In genomic region chr12:50314629-50315312, GRCh38 we compare ENCODE assay signal across 9 cellular contexts. TPM values are rescaled to one million over a fixed set of nuclear protein-coding genes. Genes with fewer than 3 reads are reported as not detected.
A peak's percentile ranks its signal among the peaks of the same experiment; 100 is the strongest.
DNase-seq lines count a peak whose midpoint lies in the region; ATAC-seq, FAIRE-seq and TF ChIP-seq lines count a peak whose summit lies in the region.
"Had no signal": no experiment of that assay in that cellular context is flagged by ENCODE, and none has a peak within 500 bp of the region (broad histone marks: within the 10 kb centered on the region; RNA-seq: fewer than 3 reads in every experiment).

No MANE protein-coding gene starts in this region.

- CTCF ChIA-PET in A549 (lab: Yijun Ruan, JAX) = interaction anchor here (0.6 to 4.4 kb wide), 60 partner anchors 9 to 347 kb away, joined by 3 to 82 read pairs (median 4); partner anchors contain the start of genes CERS5, COX14, LIMA1 and SMARCD1

- TF ChIP-seq CTCF in A549 (IDR thresholded peaks at IDR 0.05) (peak; percentile 78), GM12875 (IDR thresholded peaks at IDR 0.05; ENCODE audit: borderline replicate concordance, insufficient read depth, low read depth, low read length) (peak; percentile 33; the same call in 1 of the 2 replicates), coronary artery (IDR thresholded peaks at IDR 0.05) (peak; percentile 34)

- TF ChIP-seq EP300 in A549 (IDR thresholded peaks at IDR 0.05) = no peak

- peak; percentile 54 to 61 for DNase-seq in A549 (ENCODE audit: low read depth in 1 of 2, low spot score in 1 of 2)
- peak; percentile 7 for DNase-seq in NCI-H524 treated with DMSO at 0.1 percent for 48 hours (lab: John Stamatoyannopoulos, UW)
- DNase-seq in coronary artery (ENCODE audit: low spot score) = no peak
- DNase-seq in myocyte (ENCODE audit: low read depth) = peak; percentile 64
- no peak for DNase-seq in activated CD4-positive, alpha-beta T cell treated with anti-CD3 and anti-CD28 coated beads, Interleukin-2, amount 50 U/mL, for 1 hour
- no peak for DNase-seq in stimulated activated CD4-positive, alpha-beta T cell treated with anti-CD3 and anti-CD28 coated beads, Interleukin-15, amount 100 ng/mL, for 24 hours

- POLR2A ChIA-PET in A549 (lab: Yijun Ruan, JAX) = interaction anchor here (1.1 kb wide), 2 partner anchors 31 to 229 kb away, joined by 4 to 9 read pairs; partner anchors contain the start of genes LIMA1 and SMARCD1

- TF ChIP-seq RAD21 in A549 (conservative IDR thresholded peaks at IDR 0.05 in 1 of 2, IDR thresholded peaks at IDR 0.05 in 1 of 2) = peak; percentile 88 to 91

- FAIRE-seq in A549 (lab: Jason Lieb, UNC) = no peak
- FAIRE-seq: colon had no signal

- 51% methylated on average over 6 of the region's 7 CpGs for WGBS in A549 (ENCODE audit: missing lambda C conversion rate)

- peak overlapping the region in 1 of 2 experiments; percentile 66; a peak in 4 of 6 replicates for H3K27ac ChIP-seq in A549
- no peak overlapping the region for H3K27ac ChIP-seq in coronary artery

- no peak for TF ChIP-seq POLR2A in A549 (IDR thresholded peaks at IDR 0.05; ENCODE audit: low read length)

- no peak overlapping the region for H3K4me2 ChIP-seq in A549

- peaks cover 20% of the 10 kb centered on the region for H3K4me1 ChIP-seq in A549

- H3K9me3 ChIP-seq in A549 = no peaks in the 10 kb centered on the region

- H3K4me3 ChIP-seq in A549 (no peak overlapping the region), GM12875 (ENCODE audit: low read depth, low read length) (no peak overlapping the region), coronary artery (no peak overlapping the region)

- ATAC-seq in A549 = peak in 1 of 2 experiments; percentile 68; a peak in 4 of 6 replicates
- no peak for ATAC-seq in GM21526 (IDR thresholded peaks at IDR 0.05; ENCODE audit: low FRiP score, unreplicated experiment)

TF ChIP-seq in A549, 52 proteins besides CTCF, POLR2A, EP300 and RAD21:
- TF ChIP-seq NR3C1 (IDR thresholded peaks at IDR 0.05) = no peak
- TF ChIP-seq SMC3 (IDR thresholded peaks at IDR 0.05) = peak; percentile 96
- no peak for TF ChIP-seq RFX5 (IDR thresholded peaks at IDR 0.05)
- TF ChIP-seq PHF8 (IDR thresholded peaks at IDR 0.05; ENCODE audit: borderline replicate concordance, low read depth) = no peak

RNA-seq across cellular contexts. Expression of gene LIMA1, which starts 31.5 kb away (rescaled TPM):
- polyA plus RNA-seq in A549 (2011; rRNA removed) (21.4 and 23.4 TPM in 2 replicates), A549 (2017; fragmentation: RNase III; extraction: RNeasy Plus Mini Kit Qiagen cat#74134 plus additional on column Dnase treatment) (9.0 to 12.0 TPM (median 10.1 TPM) in 3 replicates)
- polyA plus RNA-seq in A549 (2012; cell fraction: cytosol; rRNA removed) = 3.5 TPM in 2 replicates
- 3.3 and 5.4 TPM in 2 replicates for polyA plus RNA-seq in A549 (2012; cell fraction: nucleus; rRNA removed)
- polyA minus RNA-seq in A549 (2011; rRNA and poly(A)+ RNA removed) = 27.3 and 29.3 TPM in 2 replicates
- total RNA-seq in myocyte = 137 and 205 TPM in 2 replicates
- polyA plus RNA-seq in myocyte (2012) = 112 TPM

Comparison
In these comparisons a context has a peak if more than half of its experiments do, and no peak if none do; other contexts are left out.
1. DNase-seq: peak in A549 (2 of 2), NCI-H524 treated with DMSO at 0.1 percent for 48 hours (single experiment) and myocyte (single experiment); none in coronary artery (single experiment), activated CD4-positive, alpha-beta T cell treated with anti-CD3 and anti-CD28 coated beads, Interleukin-2, amount 50 U/mL, for 1 hour (single experiment) and stimulated activated CD4-positive, alpha-beta T cell treated with anti-CD3 and anti-CD28 coated beads, Interleukin-15, amount 100 ng/mL, for 24 hours (single experiment).
2. Peak in every context shown above with its lines, with median percentiles within 50 percentile points of each other: CTCF ChIP-seq.